In genomic region chr17:39744836-39745215, GRCh38 we compare ENCODE assay signal across 23 cellular contexts. TPM values are rescaled to one million over a fixed set of nuclear protein-coding genes. Genes with fewer than 3 reads are reported as not detected.
A peak's percentile ranks its signal among the peaks of the same experiment; 100 is the strongest.
DNase-seq lines count a peak whose midpoint lies in the region; ATAC-seq and TF ChIP-seq lines count a peak whose summit lies in the region.
"Had no signal": no experiment of that assay in that cellular context is flagged by ENCODE, and none has a peak within 500 bp of the region (broad histone marks: within the 10 kb centered on the region; RNA-seq: fewer than 3 reads in every experiment).

No MANE protein-coding gene starts in this region.

- H3K27me3 ChIP-seq in OCI-LY1 (ENCODE audit: insufficient read depth, low read length) (no peaks in the 10 kb centered on the region), brain microvascular endothelial cell (replicated peaks) (no peaks in the 10 kb centered on the region)
- H3K27me3 ChIP-seq: Peyer's patch, SJSA1 had no signal

- ATAC-seq in GM18861 (IDR thresholded peaks at IDR 0.05; ENCODE audit: unreplicated experiment), result no peak
- ATAC-seq: GM23338, Right ventricle myocardium inferior had no signal

- H4K20me1 ChIP-seq in OCI-LY1 (ENCODE audit: insufficient read depth, low read length), result no peaks in the 10 kb centered on the region
- H4K20me1 ChIP-seq: BLaER1 treated with 17β-estradiol and CSF1 and Interleukin-3, amounts not matched to agents 10 nM and 100 nM had no signal

- H3K36me3 ChIP-seq in HEK293 (ENCODE audit: control insufficient read depth in 2 of 2, insufficient read depth in 1 of 2, low read length in 2 of 2) (no peaks in the 10 kb centered on the region; a peak in 1 of 3 replicates), OCI-LY1 (ENCODE audit: insufficient read depth, low read length) (no peaks in the 10 kb centered on the region; the same call in 1 of the 2 replicates), brain microvascular endothelial cell (replicated peaks) (no peaks in the 10 kb centered on the region)
- H3K36me3 ChIP-seq: BLaER1 treated with 17β-estradiol and CSF1 and Interleukin-3, amounts not matched to agents 10 nM and 100 nM; SJSA1 had no signal

- DNase-seq in brain microvascular endothelial cell, result no peak
- DNase-seq in posterior vena cava (ENCODE audit: low spot score), result peak; percentile 78
- DNase-seq in SKM-1 (lab: John Stamatoyannopoulos, UW; ENCODE audit: unreplicated experiment), result no peak
- no peak for DNase-seq in activated CD4-positive, alpha-beta T cell treated with anti-CD3 and anti-CD28 coated beads for 1 hour
- DNase-seq: CD4-positive, alpha-beta memory T cell; DND-41; KG1; NCI-H1105; NCI-H2029 treated with DMSO at 0.1 percent for 48 hours; NCI-H345; NCI-H524; NCI-H774; NK-92 treated with Interleukin-12 subunit alpha and Interleukin-12 subunit beta, amount 100 ng/mL, for 24 hours; SW 1271 had no signal

- H2AFZ ChIP-seq in OCI-LY1 (ENCODE audit: low read length), result no peak overlapping the region
- H2AFZ ChIP-seq: GM23338 had no signal

- H3K27ac ChIP-seq in HEK293 (ENCODE audit: extremely low read depth, low read depth, low read length) (no peak overlapping the region), OCI-LY1 (ENCODE audit: low read depth, low read length, poor library complexity, severe bottlenecking) (no peak overlapping the region), brain microvascular endothelial cell (no peak overlapping the region)
- H3K27ac ChIP-seq: BLaER1 treated with 17β-estradiol and CSF1 and Interleukin-3, amounts not matched to agents 10 nM and 100 nM; HL-60; Peyer's patch; SJSA1 had no signal

- POLR2A ChIA-PET in HEK293 (lab: Yijun Ruan, JAX), result no interaction called here

- no peaks in the 10 kb centered on the region for H3K79me2 ChIP-seq in OCI-LY1 (ENCODE audit: insufficient read depth, low read length)

- H3K4me1 ChIP-seq in HEK293 (ENCODE audit: control insufficient read depth, insufficient read depth, low read length) (peaks cover 11% of the 10 kb centered on the region), OCI-LY1 (ENCODE audit: insufficient read depth, low read length, severe bottlenecking) (peaks cover 5% of the 10 kb centered on the region)

- H3F3A ChIP-seq in OCI-LY1 (ENCODE audit: insufficient read depth, low read length), result no peaks in the 10 kb centered on the region

- no peak overlapping the region for H3K4me2 ChIP-seq in OCI-LY1 (ENCODE audit: low read length)
- H3K4me2 ChIP-seq: BLaER1 treated with 17β-estradiol and CSF1 and Interleukin-3, amounts not matched to agents 10 nM and 100 nM; GM23338 had no signal

- in situ Hi-C loops in brain microvascular endothelial cell (cut with HindIII; ENCODE audit: low pct_ligation_motif_present, low sequenced_read_pairs), result no loop called here

- intact Hi-C loops in posterior vena cava (cut with DNase I), result no loop called here

- no peaks in the 10 kb centered on the region for H3K9me3 ChIP-seq in HEK293 (ENCODE audit: control insufficient read depth, insufficient read depth, low read depth, low read length)
- no peaks in the 10 kb centered on the region for H3K9me3 ChIP-seq in OCI-LY1 (ENCODE audit: low read length)
- H3K9me3 ChIP-seq: BLaER1 treated with 17β-estradiol and CSF1 and Interleukin-3, amounts not matched to agents 10 nM and 100 nM; Peyer's patch; SJSA1 had no signal

- CTCF ChIA-PET in HEK293 (lab: Yijun Ruan, JAX), result interaction anchor here (0.6 to 1.0 kb wide), 2 partner anchors 12 to 15 kb away, joined by 3 read pairs; partner anchors contain the start of gene MIEN1

- H3K9ac ChIP-seq in OCI-LY1 (ENCODE audit: low read length), result no peak overlapping the region
- H3K9ac ChIP-seq: BLaER1 treated with 17β-estradiol and CSF1 and Interleukin-3, amounts not matched to agents 10 nM and 100 nM had no signal

- no peak for TF ChIP-seq CTCF in HEK293 (tag by site-specific recombination; IDR thresholded peaks at IDR 0.05)
- TF ChIP-seq CTCF in OCI-LY1 (IDR thresholded peaks at IDR 0.05; ENCODE audit: low read length), result 0 out of 2 replicates have a peak, but pooled peaks have one; percentile 13
- TF ChIP-seq CTCF in brain microvascular endothelial cell (IDR thresholded peaks at IDR 0.05; ENCODE audit: low read depth, low read length, missing control alignments), result peak; percentile 23

- H3K9me2 ChIP-seq in OCI-LY1 (ENCODE audit: low read depth, low read length), result no peaks in the 10 kb centered on the region

- no peak overlapping the region for H3K4me3 ChIP-seq in HEK293 (ENCODE audit: low read depth, low read length)
- no peak overlapping the region for H3K4me3 ChIP-seq in OCI-LY1 (ENCODE audit: low read depth, low read length, poor library complexity, severe bottlenecking)
- H3K4me3 ChIP-seq in brain microvascular endothelial cell (ENCODE audit: low read depth, low read length), result no peak overlapping the region
- H3K4me3 ChIP-seq: BLaER1 treated with 17β-estradiol and CSF1 and Interleukin-3, amounts not matched to agents 10 nM and 100 nM; GM23338; Peyer's patch; SJSA1 had no signal

TF ChIP-seq in HEK293, 187 proteins besides CTCF, POLR2A, EP300 and RAD21:
- TF ChIP-seq RBAK (tag by site-specific recombination; IDR thresholded peaks at IDR 0.05), result no peak
- no peak for TF ChIP-seq ZNF223 (tag by site-specific recombination; IDR thresholded peaks at IDR 0.05)
- no peak for TF ChIP-seq ZBTB6 (tag by site-specific recombination; IDR thresholded peaks at IDR 0.05)
- no peak for TF ChIP-seq KLF7 (tag by site-specific recombination; IDR thresholded peaks at IDR 0.05; ENCODE audit: borderline replicate concordance)
- peak; percentile 59 for TF ChIP-seq KLF9 (tag by site-specific recombination; IDR thresholded peaks at IDR 0.05; ENCODE audit: low read depth)

RNA-seq across cellular contexts. Expression of gene GRB7, which starts 7.1 kb away (rescaled TPM):
- not detected for total RNA-seq in posterior vena cava
- total RNA-seq: CD4-positive, alpha-beta memory T cell; SJSA1 had no signal

RNA-seq across cellular contexts. Expression of gene MIEN1, which starts 14.5 kb away (rescaled TPM):
- total RNA-seq in posterior vena cava, result 10 to 100 TPM; 27.4 to 33.6 TPM

RNA-seq across cellular contexts. Expression of gene ERBB2, which starts 45.0 kb away (rescaled TPM):
- 10 to 100 TPM; 33.0 to 42.8 TPM for total RNA-seq in posterior vena cava

RNA-seq across cellular contexts. Expression of gene PGAP3, which starts 57.0 kb away (rescaled TPM):
- 10 to 100 TPM; 12.0 to 12.3 TPM for total RNA-seq in posterior vena cava
